ENCODE assay signal across 9 cellular contexts in the genomic region with DNA sequence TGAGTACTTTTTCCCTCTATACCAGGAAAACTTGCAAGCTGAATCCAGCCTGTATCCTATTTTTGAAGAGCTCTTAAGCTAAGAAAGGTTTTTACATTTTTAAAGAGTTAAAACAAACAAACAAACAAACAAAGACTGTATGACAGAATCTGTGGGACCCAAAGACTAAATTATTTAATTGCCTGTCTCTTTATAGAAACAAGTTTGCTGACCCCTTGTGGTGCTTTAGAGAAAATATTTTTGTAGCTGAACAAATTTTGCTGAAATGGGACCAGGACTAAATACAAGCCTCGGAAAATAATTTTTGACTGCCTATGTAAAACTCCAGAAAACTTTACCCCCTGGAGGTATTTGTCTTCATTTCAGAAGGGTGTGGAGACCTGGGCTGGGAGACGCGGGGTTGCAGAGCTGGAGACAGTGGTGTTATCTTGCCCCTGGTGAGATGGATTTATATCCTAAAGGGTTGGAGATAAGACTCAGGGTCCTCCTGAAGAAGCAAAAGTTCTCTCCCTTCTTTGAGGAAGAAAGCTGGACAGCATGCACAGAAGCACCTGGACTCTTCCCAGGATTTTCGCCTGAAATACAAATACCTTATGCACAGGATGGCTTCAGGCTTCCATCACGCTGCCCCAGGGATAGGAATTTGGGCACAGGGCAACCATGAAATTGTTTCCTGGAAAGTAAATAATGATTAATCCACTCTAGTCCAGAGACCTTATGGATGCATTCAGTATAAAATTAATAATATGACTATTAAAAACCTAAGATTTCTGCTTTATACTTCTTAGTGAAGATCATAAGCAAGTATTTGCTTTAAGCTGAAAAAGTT. TPM values are rescaled to one million over a fixed set of nuclear protein-coding genes. Genes with fewer than 3 reads are reported as not detected.
DNase-seq lines count a peak whose midpoint lies in the region; ATAC-seq and TF ChIP-seq lines count a peak whose summit lies in the region.
"Had no signal": no experiment of that assay in that cellular context is flagged by ENCODE, and none has a peak within 500 bp of the region (broad histone marks: within the 10 kb centered on the region; RNA-seq: fewer than 3 reads in every experiment).

No MANE protein-coding gene starts in this region.

- no peaks in the 10 kb centered on the region for H3K27me3 ChIP-seq in WERI-Rb-1 (ENCODE audit: insufficient read depth, low read depth, severe bottlenecking)
- H3K27me3 ChIP-seq: BLaER1 had no signal

- H3K9me3 ChIP-seq in WERI-Rb-1 (ENCODE audit: severe bottlenecking) = no peaks in the 10 kb centered on the region
- H3K9me3 ChIP-seq: BLaER1 had no signal

- H3K4me3 ChIP-seq in WERI-Rb-1 (ENCODE audit: low read depth, low read length) = no peak overlapping the region
- H3K4me3 ChIP-seq: BLaER1 had no signal

- H3K4me1 Mint-ChIP-seq in type B pancreatic cell (ENCODE audit: unreplicated experiment) = no peaks in the 10 kb centered on the region

- no peak overlapping the region for H3K27ac Mint-ChIP-seq in type B pancreatic cell

- no peak overlapping the region for H3K4me3 Mint-ChIP-seq in type B pancreatic cell

- no peak overlapping the region for H3K27ac ChIP-seq in WERI-Rb-1
- H3K27ac ChIP-seq: BLaER1 had no signal

- no peak for ATAC-seq in GM21723 (IDR thresholded peaks at IDR 0.05; ENCODE audit: unreplicated experiment)

- TF ChIP-seq CTCF in WERI-Rb-1 (IDR thresholded peaks at IDR 0.05; ENCODE audit: low read depth, low read length) (0 out of 2 replicates have a peak, but pooled peaks have one; percentile 7), type B pancreatic cell (conservative IDR thresholded peaks at IDR 0.05) (peak; percentile 83)

- H3K9me3 Mint-ChIP-seq in type B pancreatic cell = no peaks in the 10 kb centered on the region

- peaks cover 12% of the 10 kb centered on the region for H3K27me3 Mint-ChIP-seq in type B pancreatic cell

- no peaks in the 10 kb centered on the region for H3K36me3 ChIP-seq in WERI-Rb-1
- H3K36me3 ChIP-seq: BLaER1 had no signal

- peak; percentile 42 for DNase-seq in NCI-H2107 treated with DMSO at 0.1 percent for 48 hours (lab: John Stamatoyannopoulos, UW; ENCODE audit: unreplicated experiment)
- DNase-seq in NCI-H2107 (lab: John Stamatoyannopoulos, UW) = no peak
- DNase-seq in NCI-H146 treated with DMSO at 0.1 percent for 48 hours (lab: John Stamatoyannopoulos, UW; ENCODE audit: unreplicated experiment) = peak; percentile 54
- no peak for DNase-seq in WERI-Rb-1
- DNase-seq in iPS DF 4.7 (ENCODE audit: extremely low read depth, low spot score) = peak; percentile 9
- DNase-seq in type B pancreatic cell (ENCODE audit: extremely low spot score, unreplicated experiment) = no peak
- DNase-seq in occipital lobe (lab: John Stamatoyannopoulos, UW) = no peak

- no peaks in the 10 kb centered on the region for H3K36me3 Mint-ChIP-seq in type B pancreatic cell

RNA-seq across cellular contexts. Expression of gene TMX3, which starts 54.3 kb away (rescaled TPM):
- total RNA-seq in type B pancreatic cell (ENCODE audit: low replicate concordance) = 28.5 and 42.0 TPM in 2 replicates
- 84.7 TPM for total RNA-seq in occipital lobe

Comparison
In these comparisons a context has a peak if more than half of its experiments do, and no peak if none do; other contexts are left out.
1. DNase-seq: peak in NCI-H2107 treated with DMSO at 0.1 percent for 48 hours (single experiment), NCI-H146 treated with DMSO at 0.1 percent for 48 hours (single experiment) and iPS DF 4.7 (single experiment); none in NCI-H2107 (single experiment), WERI-Rb-1 (single experiment), type B pancreatic cell (single experiment) and occipital lobe (single experiment).